12 cellular contexts compared by ENCODE assay signal in the genomic region with DNA sequence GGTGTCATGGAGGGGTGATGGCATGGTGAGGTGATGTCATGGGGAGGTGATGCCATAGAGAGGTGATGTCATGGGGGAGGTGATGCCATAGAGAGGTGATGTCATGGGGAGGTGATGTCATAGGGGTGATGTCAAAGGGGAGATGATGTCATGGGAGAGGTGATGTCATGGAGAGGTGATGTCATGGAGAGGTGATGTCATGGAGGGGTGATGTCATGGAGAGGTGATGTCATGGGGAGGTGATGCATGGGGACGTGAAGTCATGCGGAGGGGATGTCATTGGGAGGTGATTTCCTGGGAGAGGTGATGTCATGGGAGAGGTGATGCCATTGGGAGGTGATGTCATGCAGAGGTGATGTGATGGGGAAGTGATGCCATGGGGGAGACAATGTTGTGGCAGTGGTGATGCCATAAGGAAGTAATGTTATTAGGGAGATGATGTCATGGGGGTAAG.
A peak's percentile ranks its signal among the peaks of the same experiment; 100 is the strongest.
DNase-seq lines count a peak whose midpoint lies in the region; ATAC-seq, FAIRE-seq and TF ChIP-seq lines count a peak whose summit lies in the region.
"Had no signal": no experiment of that assay in that cellular context is flagged by ENCODE, and none has a peak within 500 bp of the region (broad histone marks: within the 10 kb centered on the region; RNA-seq: fewer than 3 reads in every experiment).

No MANE protein-coding gene starts in this region.

- H3K4me3 Mint-ChIP-seq in activated T-cell treated with anti-CD3 and anti-CD28 coated beads, Interleukin-2, amount 50 U/mL, for 72 hours = no peak overlapping the region

- no peak for TF ChIP-seq RAD21 in Ishikawa (IDR thresholded peaks at IDR 0.05; ENCODE audit: low read depth)

- no peak for TF ChIP-seq EP300 in Ishikawa (IDR thresholded peaks at IDR 0.05; ENCODE audit: borderline replicate concordance)

- no peak for TF ChIP-seq CTCF in D721Med (IDR thresholded peaks at IDR 0.05; ENCODE audit: insufficient read depth, missing control alignments)

- peak overlapping the region; percentile 4 for H3K27ac Mint-ChIP-seq in activated T-cell treated with anti-CD3 and anti-CD28 coated beads, Interleukin-2, amount 50 U/mL, for 72 hours

- no peaks in the 10 kb centered on the region for H3K4me1 Mint-ChIP-seq in activated T-cell treated with anti-CD3 and anti-CD28 coated beads, Interleukin-2, amount 50 U/mL, for 72 hours (ENCODE audit: low read depth)

- H3K36me3 Mint-ChIP-seq in activated T-cell treated with anti-CD3 and anti-CD28 coated beads, Interleukin-2, amount 50 U/mL, for 72 hours (ENCODE audit: insufficient read depth in 2 of 2) = peaks cover 0 to 5% of the 10 kb centered on the region in 2 donors

- DNase-seq in activated T-cell treated with anti-CD3 and anti-CD28 coated beads, Interleukin-2, amount 50 U/mL, for 48 hours = peak; percentile 18 to 28
- no peak for DNase-seq in activated T-cell treated with anti-CD3 and anti-CD28 coated beads for 4 hours
- peak; percentile 4 to 10 for DNase-seq in activated T-cell treated with anti-CD3 and anti-CD28 coated beads, Interleukin-2, amount 50 U/mL, for 72 hours
- DNase-seq in kidney tubule cell (ENCODE audit: low spot score) = peak; percentile 4
- no peak for DNase-seq in NCI-H2081 (lab: John Stamatoyannopoulos, UW)
- DNase-seq in D721Med (ENCODE audit: insufficient read length, low spot score) = no peak
- DNase-seq: head of caudate nucleus; stimulated activated naive CD4-positive, alpha-beta T cell; SW 1271 had no signal

- H3K27me3 Mint-ChIP-seq in activated T-cell treated with anti-CD3 and anti-CD28 coated beads, Interleukin-2, amount 50 U/mL, for 72 hours (ENCODE audit: low read depth) = peaks cover 17% of the 10 kb centered on the region

- FAIRE-seq in D721Med (lab: Jason Lieb, UNC) = no peak
- FAIRE-seq: GM12892 had no signal

- no peak for ATAC-seq in activated T-cell treated with anti-CD3 and anti-CD28 coated beads, Interleukin-2, amount 50 U/mL, for 72 hours (replicated peaks in 1 of 2)
- ATAC-seq in HG02852 (IDR thresholded peaks at IDR 0.05; ENCODE audit: unreplicated experiment) = no peak

- H3K9me3 Mint-ChIP-seq in activated T-cell treated with anti-CD3 and anti-CD28 coated beads, Interleukin-2, amount 50 U/mL, for 72 hours = peaks cover 6 to 7% of the 10 kb centered on the region in 2 donors

TF ChIP-seq in Ishikawa, 13 proteins besides CTCF, POLR2A, EP300 and RAD21:
- no peak for TF ChIP-seq YY1 (IDR thresholded peaks at IDR 0.05; ENCODE audit: low read depth)
- peak; percentile 64 for TF ChIP-seq CREB1 (IDR thresholded peaks at IDR 0.05; ENCODE audit: low read depth)
- TF ChIP-seq FOXM1 (IDR thresholded peaks at IDR 0.05; ENCODE audit: borderline replicate concordance, low read depth) = no peak
- TF ChIP-seq MAX (IDR thresholded peaks at IDR 0.05) = no peak
- no peak for TF ChIP-seq NFIC (IDR thresholded peaks at IDR 0.05)
- TF ChIP-seq TAF1 (IDR thresholded peaks at IDR 0.05; ENCODE audit: low read depth) = no peak
- no peak for TF ChIP-seq CEBPB (IDR thresholded peaks at IDR 0.05)
- TF ChIP-seq, protein P1, sequence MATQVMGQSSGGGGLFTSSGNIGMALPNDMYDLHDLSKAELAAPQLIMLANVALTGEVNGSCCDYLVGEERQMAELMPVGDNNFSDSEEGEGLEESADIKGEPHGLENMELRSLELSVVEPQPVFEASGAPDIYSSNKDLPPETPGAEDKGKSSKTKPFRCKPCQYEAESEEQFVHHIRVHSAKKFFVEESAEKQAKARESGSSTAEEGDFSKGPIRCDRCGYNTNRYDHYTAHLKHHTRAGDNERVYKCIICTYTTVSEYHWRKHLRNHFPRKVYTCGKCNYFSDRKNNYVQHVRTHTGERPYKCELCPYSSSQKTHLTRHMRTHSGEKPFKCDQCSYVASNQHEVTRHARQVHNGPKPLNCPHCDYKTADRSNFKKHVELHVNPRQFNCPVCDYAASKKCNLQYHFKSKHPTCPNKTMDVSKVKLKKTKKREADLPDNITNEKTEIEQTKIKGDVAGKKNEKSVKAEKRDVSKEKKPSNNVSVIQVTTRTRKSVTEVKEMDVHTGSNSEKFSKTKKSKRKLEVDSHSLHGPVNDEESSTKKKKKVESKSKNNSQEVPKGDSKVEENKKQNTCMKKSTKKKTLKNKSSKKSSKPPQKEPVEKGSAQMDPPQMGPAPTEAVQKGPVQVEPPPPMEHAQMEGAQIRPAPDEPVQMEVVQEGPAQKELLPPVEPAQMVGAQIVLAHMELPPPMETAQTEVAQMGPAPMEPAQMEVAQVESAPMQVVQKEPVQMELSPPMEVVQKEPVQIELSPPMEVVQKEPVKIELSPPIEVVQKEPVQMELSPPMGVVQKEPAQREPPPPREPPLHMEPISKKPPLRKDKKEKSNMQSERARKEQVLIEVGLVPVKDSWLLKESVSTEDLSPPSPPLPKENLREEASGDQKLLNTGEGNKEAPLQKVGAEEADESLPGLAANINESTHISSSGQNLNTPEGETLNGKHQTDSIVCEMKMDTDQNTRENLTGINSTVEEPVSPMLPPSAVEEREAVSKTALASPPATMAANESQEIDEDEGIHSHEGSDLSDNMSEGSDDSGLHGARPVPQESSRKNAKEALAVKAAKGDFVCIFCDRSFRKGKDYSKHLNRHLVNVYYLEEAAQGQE (IDR thresholded peaks at IDR 0.05; ENCODE audit: low read depth) = no peak
- TF ChIP-seq ZBTB7A (IDR thresholded peaks at IDR 0.05; ENCODE audit: low read depth) = no peak

Comparison
In these comparisons a context has a peak if more than half of its experiments do, and no peak if none do; other contexts are left out.
1. DNase-seq: peak in activated T-cell treated with anti-CD3 and anti-CD28 coated beads, Interleukin-2, amount 50 U/mL, for 48 hours (2 of 2), activated T-cell treated with anti-CD3 and anti-CD28 coated beads, Interleukin-2, amount 50 U/mL, for 72 hours (2 of 2) and kidney tubule cell (single experiment); none in activated T-cell treated with anti-CD3 and anti-CD28 coated beads for 4 hours (single experiment), NCI-H2081 (0 of 2) and D721Med (single experiment).